Comparison of ENCODE assay signal across 11 cellular contexts in genomic region chr3:60064210-60065178, GRCh38.
A peak's percentile ranks its signal among the peaks of the same experiment; 100 is the strongest.
DNase-seq lines count a peak whose midpoint lies in the region; ATAC-seq and TF ChIP-seq lines count a peak whose summit lies in the region.
"Had no signal": no experiment of that assay in that cellular context is flagged by ENCODE, and none has a peak within 500 bp of the region (broad histone marks: within the 10 kb centered on the region; RNA-seq: fewer than 3 reads in every experiment).

No MANE protein-coding gene starts in this region.

- TF ChIP-seq CTCF in CD8-positive, alpha-beta T cell (IDR thresholded peaks at IDR 0.05): no peak
- TF ChIP-seq CTCF in astrocyte of the spinal cord (IDR thresholded peaks at IDR 0.05; ENCODE audit: low read depth, low read length) (no peak), omental fat pad (IDR thresholded peaks at IDR 0.05) (no peak)

- in situ Hi-C loops in astrocyte of the spinal cord (cut with HindIII; ENCODE audit: low sequenced_read_pairs): no loop called here

- H3K9ac ChIP-seq in mesenchymal stem cell (ENCODE audit: low read length): no peak overlapping the region

- POLR2A ChIA-PET in CD8-positive, alpha-beta T cell (lab: Charles Lee): interaction anchor here (1.2 kb wide), 1 partner anchor 24 kb away, joined by 3 read pairs; no protein-coding TSS in a partner anchor

- H3K27ac ChIP-seq in CD8-positive, alpha-beta T cell (ENCODE audit: low read depth, low read length): no peak overlapping the region
- H3K27ac ChIP-seq in mesenchymal stem cell (ENCODE audit: low read length, poor library complexity, severe bottlenecking): peak overlapping the region; percentile 53
- H3K27ac ChIP-seq: ovary, SJSA1 had no signal

- H3K27ac Mint-ChIP-seq in CD8-positive, alpha-beta T cell: peak overlapping the region; percentile 84
- H3K27ac Mint-ChIP-seq: dendritic cell treated with granulocyte-macrophage colony-stimulating factor and Interleukin-4, amounts not matched to agents 40 ng/mL and 50 ng/mL, for 4 days had no signal

- no peak overlapping the region for H2AK5ac ChIP-seq in mesenchymal stem cell (ENCODE audit: low read length, severe bottlenecking)

- 79% methylated on average over 3 of the region's 3 CpGs for WGBS in mesenchymal stem cell

- DNase-seq in CD8-positive, alpha-beta T cell: peak in 1 of 7 experiments; percentile 21
- peak; percentile 63 for DNase-seq in HT1080 (ENCODE audit: low read depth)
- DNase-seq in astrocyte of the spinal cord (ENCODE audit: low read depth, low spot score): peak; percentile 50
- DNase-seq in mesenchymal stem cell: peak; percentile 73
- no peak for DNase-seq in NCI-H1417 (lab: John Stamatoyannopoulos, UW)
- no peak for DNase-seq in omental fat pad (ENCODE audit: low spot score)
- no peak for DNase-seq in hypothalamus (lab: John Stamatoyannopoulos, UW)
- DNase-seq: ovary had no signal

- no peaks in the 10 kb centered on the region for H3K79me1 ChIP-seq in mesenchymal stem cell (replicated peaks; ENCODE audit: low read length, poor library complexity, severe bottlenecking)

- H3K4me3 ChIP-seq in CD8-positive, alpha-beta T cell (ENCODE audit: low read depth, low read length): no peak overlapping the region
- H3K4me3 ChIP-seq in astrocyte of the spinal cord (ENCODE audit: low read depth, low read length) (no peak overlapping the region), mesenchymal stem cell (ENCODE audit: insufficient read depth in 1 of 2, low read depth in 1 of 2, low read length in 2 of 2) (no peak overlapping the region)
- H3K4me3 ChIP-seq: ovary, SJSA1 had no signal

- H3K36me3 ChIP-seq in CD8-positive, alpha-beta T cell (ENCODE audit: insufficient read depth, low read length): no peaks in the 10 kb centered on the region
- no peaks in the 10 kb centered on the region for H3K36me3 ChIP-seq in mesenchymal stem cell (ENCODE audit: control insufficient read depth in 1 of 2, insufficient read depth in 2 of 2, low read depth in 1 of 2, low read length in 2 of 2)
- H3K36me3 ChIP-seq: ovary, SJSA1 had no signal

- no peak overlapping the region for H2AFZ ChIP-seq in mesenchymal stem cell (ENCODE audit: low read depth, low read length)

- intact Hi-C loops in CD8-positive, alpha-beta T cell (cut with DNase I, micrococcal nuclease): loop anchor here in 1 of 2 experiments (5.0 kb wide), 1 partner anchor 852 kb away; no protein-coding TSS in a partner anchor

- H4K91ac ChIP-seq in mesenchymal stem cell (ENCODE audit: low read length): no peak overlapping the region

- H4K8ac ChIP-seq in mesenchymal stem cell (ENCODE audit: low read length): no peak overlapping the region

- ATAC-seq in CD8-positive, alpha-beta T cell: peak; percentile 57
- ATAC-seq in GM18520 (IDR thresholded peaks at IDR 0.05; ENCODE audit: unreplicated experiment) (no peak), omental fat pad (ENCODE audit: low FRiP score) (no peak)

- no peak overlapping the region for H2BK5ac ChIP-seq in mesenchymal stem cell (ENCODE audit: low read depth, low read length, poor library complexity, severe bottlenecking)

- no peak overlapping the region for H3K4me2 ChIP-seq in mesenchymal stem cell (ENCODE audit: low read length, poor library complexity, severe bottlenecking)

- H3K9me3 Mint-ChIP-seq in CD8-positive, alpha-beta T cell: no peaks in the 10 kb centered on the region
- H3K9me3 Mint-ChIP-seq: dendritic cell treated with granulocyte-macrophage colony-stimulating factor and Interleukin-4, amounts not matched to agents 40 ng/mL and 50 ng/mL, for 4 days had no signal

- no peaks in the 10 kb centered on the region for H3K27me3 ChIP-seq in CD8-positive, alpha-beta T cell (ENCODE audit: insufficient read depth, low read length)
- no peaks in the 10 kb centered on the region for H3K27me3 ChIP-seq in mesenchymal stem cell (ENCODE audit: control insufficient read depth in 1 of 2, insufficient read depth in 1 of 2, low read length in 2 of 2)
- H3K27me3 ChIP-seq: ovary, SJSA1 had no signal

- H3K36me3 Mint-ChIP-seq in CD8-positive, alpha-beta T cell: no peaks in the 10 kb centered on the region

- no peak overlapping the region for H3K14ac ChIP-seq in mesenchymal stem cell (ENCODE audit: low read length in 2 of 2)

- H3K23ac ChIP-seq in mesenchymal stem cell (ENCODE audit: low read length in 2 of 2): no peak overlapping the region

- H3K4me1 Mint-ChIP-seq in CD8-positive, alpha-beta T cell (ENCODE audit: low read depth): peaks cover 50% of the 10 kb centered on the region

- no peak overlapping the region for H3K4ac ChIP-seq in mesenchymal stem cell (ENCODE audit: low read depth in 1 of 2, low read length in 2 of 2)

- H3K4me1 ChIP-seq in CD8-positive, alpha-beta T cell (ENCODE audit: insufficient read depth, low read length): peaks cover 33% of the 10 kb centered on the region
- H3K4me1 ChIP-seq in mesenchymal stem cell (ENCODE audit: control insufficient read depth, insufficient read depth, low read depth, low read length): peaks cover 2% of the 10 kb centered on the region

- H3K18ac ChIP-seq in mesenchymal stem cell (ENCODE audit: low read depth in 1 of 2, low read length in 2 of 2): no peak overlapping the region

- no peak overlapping the region for H2BK15ac ChIP-seq in mesenchymal stem cell (ENCODE audit: low read depth, poor library complexity, severe bottlenecking)

- H3K4me3 Mint-ChIP-seq in CD8-positive, alpha-beta T cell: no peak overlapping the region
- H3K4me3 Mint-ChIP-seq: dendritic cell treated with granulocyte-macrophage colony-stimulating factor and Interleukin-4, amounts not matched to agents 40 ng/mL and 50 ng/mL, for 4 days had no signal

- H2BK12ac ChIP-seq in mesenchymal stem cell (ENCODE audit: low read length in 2 of 2): no peak overlapping the region

- H3K27me3 Mint-ChIP-seq in CD8-positive, alpha-beta T cell (ENCODE audit: low read depth): no peaks in the 10 kb centered on the region
- H3K27me3 Mint-ChIP-seq: dendritic cell treated with granulocyte-macrophage colony-stimulating factor and Interleukin-4, amounts not matched to agents 40 ng/mL and 50 ng/mL, for 4 days had no signal

- no peaks in the 10 kb centered on the region for H3K9me3 ChIP-seq in CD8-positive, alpha-beta T cell (ENCODE audit: low read length)
- H3K9me3 ChIP-seq in mesenchymal stem cell (ENCODE audit: control insufficient read depth, low read length): no peaks in the 10 kb centered on the region
- H3K9me3 ChIP-seq: ovary, SJSA1 had no signal

- CTCF ChIA-PET in CD8-positive, alpha-beta T cell (lab: Charles Lee): no interaction called here

- H2BK120ac ChIP-seq in mesenchymal stem cell (ENCODE audit: low read depth, low read length): no peak overlapping the region

Comparison
In these comparisons a context has a peak if more than half of its experiments do, and no peak if none do; other contexts are left out.
1. DNase-seq: peak in HT1080 (single experiment), astrocyte of the spinal cord (single experiment) and mesenchymal stem cell (single experiment); none in NCI-H1417 (0 of 3), omental fat pad (single experiment) and hypothalamus (0 of 51).